18 cellular contexts compared by ENCODE assay signal in the genomic region with DNA sequence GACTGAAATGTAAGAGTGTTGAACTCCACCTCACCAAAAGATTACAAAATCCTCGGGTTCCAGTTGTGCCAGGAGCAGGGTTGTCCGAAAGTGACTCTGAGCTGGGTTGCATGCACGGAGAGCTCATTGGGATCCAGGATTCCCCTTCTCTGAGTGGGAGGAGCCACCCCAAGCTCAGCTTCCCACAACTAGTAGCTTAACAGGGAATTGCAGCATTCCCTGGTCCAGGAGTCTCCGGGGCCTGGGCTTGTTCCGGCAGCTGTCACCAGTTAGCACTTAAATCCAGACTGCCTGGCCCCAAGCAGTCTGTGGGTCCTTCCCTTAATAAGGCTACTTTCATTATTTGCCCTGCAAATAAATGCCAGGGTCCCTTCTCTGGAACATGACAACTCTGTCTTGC. TPM values are rescaled to one million over a fixed set of nuclear protein-coding genes. Genes with fewer than 3 reads are reported as not detected.
DNase-seq lines count a peak whose midpoint lies in the region; ATAC-seq, FAIRE-seq and TF ChIP-seq lines count a peak whose summit lies in the region.
"Had no signal": no experiment of that assay in that cellular context is flagged by ENCODE, and none has a peak within 500 bp of the region (broad histone marks: within the 10 kb centered on the region; RNA-seq: fewer than 3 reads in every experiment).

No MANE protein-coding gene starts in this region.

- TF ChIP-seq CTCF in keratinocyte (optimal IDR thresholded peaks at IDR 0.05 in 1 of 3, IDR thresholded peaks at IDR 0.05 in 1 of 3, conservative IDR thresholded peaks at IDR 0.05 in 1 of 3; ENCODE audit: extremely low read depth in 1 of 3, insufficient read depth in 2 of 3, low read length in 3 of 3): no peak

- FAIRE-seq in keratinocyte (lab: Jason Lieb, UNC): no peak
- FAIRE-seq: frontal cortex, GM12878 had no signal

- H3K36me3 ChIP-seq in keratinocyte (ENCODE audit: control insufficient read depth in 2 of 2, extremely low read depth in 1 of 2, insufficient read depth in 2 of 2, low read length in 2 of 2) (no peaks in the 10 kb centered on the region), aorta (ENCODE audit: control insufficient read depth in 1 of 2, insufficient read depth in 2 of 2, low read length in 1 of 2) (no peaks in the 10 kb centered on the region)
- H3K36me3 ChIP-seq: Peyer's patch, uterus had no signal

- no peaks in the 10 kb centered on the region for H3K9me1 ChIP-seq in keratinocyte (ENCODE audit: control insufficient read depth, extremely low read depth, insufficient read depth, low read length)

- H3K9me3 ChIP-seq in keratinocyte (ENCODE audit: control insufficient read depth, low read depth, low read length) (no peaks in the 10 kb centered on the region), aorta (ENCODE audit: control insufficient read depth, low read length) (no peaks in the 10 kb centered on the region)
- H3K9me3 ChIP-seq: Peyer's patch, uterus had no signal

- H3K4me3 ChIP-seq in keratinocyte (ENCODE audit: control insufficient read depth in 2 of 3, extremely low read depth in 1 of 3, insufficient read depth in 2 of 3, low read depth in 1 of 3, low read length in 3 of 3): no peak overlapping the region
- H3K4me3 ChIP-seq in aorta (ENCODE audit: low read length in 2 of 2): no peak overlapping the region
- H3K4me3 ChIP-seq: GM12878, Peyer's patch, uterus had no signal

- dilution Hi-C loops in keratinocyte (cut with MboI; ENCODE audit: extremely low pct_ligation_motif_present, low sequenced_read_pairs): no loop called here

- ATAC-seq in Right ventricle myocardium superior (ENCODE audit: poor library complexity) (peak; percentile 56), esophagus mucosa (peak; percentile 30), aorta (ENCODE audit: low FRiP score) (peak; percentile 52)
- ATAC-seq: GM12878, T-cell had no signal

- intact Hi-C loops in Right ventricle myocardium superior (cut with DNase I): no loop called here
- intact Hi-C loops in cardiac septum (cut with DNase I): no loop called here
- intact Hi-C loops in aorta (cut with DNase I): no loop called here

- H4K20me1 ChIP-seq in keratinocyte (ENCODE audit: control insufficient read depth, extremely low read depth, insufficient read depth, low read length): no peaks in the 10 kb centered on the region

- H3K27ac ChIP-seq in keratinocyte (ENCODE audit: control insufficient read depth, insufficient read depth, low read length): no peak overlapping the region
- H3K27ac ChIP-seq in aorta (ENCODE audit: low read depth in 1 of 2, low read length in 2 of 2): no peak overlapping the region
- H3K27ac ChIP-seq: Peyer's patch, uterus had no signal

- no peak for DNase-seq in Right ventricle myocardium superior
- DNase-seq in cardiac septum (ENCODE audit: low spot score): no peak
- DNase-seq in keratinocyte (ENCODE audit: low read depth, low spot score): no peak
- DNase-seq in aorta: peak in 1 of 2 donors; percentile 47
- DNase-seq in nucleus accumbens (lab: John Stamatoyannopoulos, UW): no peak
- DNase-seq in activated T-cell treated with anti-CD3 and anti-CD28 coated beads, Interleukin-2, amount 50 U/mL, for 1 hour: no peak
- no peak for DNase-seq in Ammon's horn (ENCODE audit: low spot score)
- DNase-seq: ACHN; activated B cell treated with CpG ODN at 0.5 μM for 24 hours; NCI-H1930; NCI-H526 treated with DMSO at 0.1 percent for 48 hours; stimulated activated CD4-positive, alpha-beta T cell treated with anti-CD3 and anti-CD28 coated beads, Interleukin-12 subunit alpha, Interleukin-12 subunit beta, amount 100 ng/mL, for 4 hours; T-cell; uterus had no signal

- 60 to 64% methylated on average over 5 of the region's 5 CpGs for WGBS in aorta, 2 donors

- H2AFZ ChIP-seq in keratinocyte (ENCODE audit: control insufficient read depth, low read length): peak overlapping the region; percentile 8

- peak overlapping the region; percentile 59 for H3K4me2 ChIP-seq in keratinocyte (ENCODE audit: control insufficient read depth, extremely low read depth, insufficient read depth, low read depth, low read length)

- H3K4me1 ChIP-seq in keratinocyte (ENCODE audit: control insufficient read depth, extremely low read depth, insufficient read depth, low read length): peaks cover 16% of the 10 kb centered on the region
- H3K4me1 ChIP-seq in aorta (ENCODE audit: control insufficient read depth in 1 of 2, insufficient read depth in 2 of 2, low read length in 2 of 2): no peaks in the 10 kb centered on the region
- H3K4me1 ChIP-seq: Peyer's patch, uterus had no signal

- no peak overlapping the region for H3K9ac ChIP-seq in keratinocyte (ENCODE audit: control insufficient read depth, extremely low read depth, insufficient read depth, low read length)

- H3K27me3 ChIP-seq in keratinocyte (ENCODE audit: control insufficient read depth, extremely low read depth, insufficient read depth, low read length) (no peaks in the 10 kb centered on the region), aorta (ENCODE audit: control insufficient read depth in 1 of 2, insufficient read depth in 2 of 2, low read length in 1 of 2) (no peaks in the 10 kb centered on the region)
- H3K27me3 ChIP-seq: Peyer's patch, uterus had no signal

- H3K79me2 ChIP-seq in keratinocyte (ENCODE audit: control insufficient read depth, insufficient read depth, low read length): no peaks in the 10 kb centered on the region

RNA-seq across cellular contexts. Expression of gene CD9, which starts 50.1 kb away (rescaled TPM):
- total RNA-seq in Right ventricle myocardium superior (51.9 TPM), cardiac septum (70.2 TPM), esophagus mucosa (597 TPM), aorta (100 to 1,000 TPM; 285 to 303 TPM)
- polyA plus RNA-seq in keratinocyte (922 to 1,166 TPM (median 1,084 TPM) in 3 replicates), aorta (100 to 1,000 TPM; 267 to 506 TPM)
- polyA plus RNA-seq in keratinocyte (2011; ENCODE audit: low read depth): 172 TPM
- 591 and 749 TPM in 2 replicates for polyA plus RNA-seq in keratinocyte (2011; cell fraction: cytosol; rRNA removed)
- 1,144 and 1,488 TPM in 2 replicates for polyA plus RNA-seq in keratinocyte (2011; cell fraction: nucleus; rRNA removed)
- 605 and 776 TPM in 2 replicates for polyA plus RNA-seq in keratinocyte (2012; ENCODE audit: low replicate concordance)
- polyA minus RNA-seq in keratinocyte: 431 to 802 TPM (median 750 TPM) in 3 replicates
- polyA minus RNA-seq in keratinocyte (2011; cell fraction: cytosol; rRNA and poly(A)+ RNA removed): 467 TPM
- 442 and 537 TPM in 2 replicates for polyA minus RNA-seq in keratinocyte (2011; cell fraction: nucleus; rRNA and poly(A)+ RNA removed)
